In genomic region chr15:88764448-88764847, GRCh38 we compare ENCODE assay signal across 10 cellular contexts. TPM values are rescaled to one million over a fixed set of nuclear protein-coding genes. Genes with fewer than 3 reads are reported as not detected.
"Had no signal": no experiment of that assay in that cellular context is flagged by ENCODE, and none has a peak within 500 bp of the region (broad histone marks: within the 10 kb centered on the region; RNA-seq: fewer than 3 reads in every experiment).

No MANE protein-coding gene starts in this region.

- H3K27ac ChIP-seq: GM23248 had no signal

- ATAC-seq: GM23338, HCT116 had no signal

- DNase-seq: GM23248, GOT3, H7, H9, HCEC 1CT, HFFc6 had no signal

- H3K9ac ChIP-seq: GM23248 had no signal

- H2AFZ ChIP-seq: GM23248, GM23338 had no signal

- H3K4me3 ChIP-seq: GM23248, GM23338 had no signal

- H3K4me2 ChIP-seq: GM23338 had no signal

- FAIRE-seq: H1, H54 had no signal

RNA-seq across cellular contexts. Expression of gene ACAN, which starts 38.8 kb away (rescaled TPM):
- total RNA-seq: GM23248 had no signal
- polyA plus RNA-seq: GM23248 had no signal
